Comparison of ENCODE assay signal across 8 cellular contexts in genomic region chr17:76005263-76006149, GRCh38. TPM values are rescaled to one million over a fixed set of nuclear protein-coding genes. Genes with fewer than 3 reads are reported as not detected.
DNase-seq lines count a peak whose midpoint lies in the region; ATAC-seq and TF ChIP-seq lines count a peak whose summit lies in the region.

No MANE protein-coding gene starts in this region.

- H3K4me3 Mint-ChIP-seq in GM23338 = no peak overlapping the region

- no peak overlapping the region for H3K4me2 ChIP-seq in GM23338

- no peak overlapping the region for H2AFZ ChIP-seq in GM23338

- H3K27ac ChIP-seq in AG04450 (ENCODE audit: low read depth, low read length) (peak overlapping the region; percentile 31), GM23338 (ENCODE audit: low read depth) (no peak overlapping the region), cingulate gyrus (ENCODE audit: low read depth, low read length) (peak overlapping the region; percentile 54), lung (ENCODE audit: low read depth in 1 of 2, low read length in 1 of 2) (peak overlapping the region in 1 of 2 donors; percentile 0)

- H3K27me3 Mint-ChIP-seq in GM23338 (ENCODE audit: insufficient read depth, low read depth, poor library complexity) = peaks cover 10% of the 10 kb centered on the region

- WGBS in lung, 2 donors = 54 to 61% methylated on average over 16 of the region's 16 CpGs

- H3K4me1 ChIP-seq in GM23338 (ENCODE audit: insufficient read depth) (no peaks in the 10 kb centered on the region), lung (ENCODE audit: control insufficient read depth in 2 of 2, insufficient read depth in 2 of 2, low read length in 2 of 2) (no peaks in the 10 kb centered on the region)

- no peaks in the 10 kb centered on the region for H3K9me2 ChIP-seq in GM23338 (ENCODE audit: insufficient read depth)

- H3K9me3 ChIP-seq in AG04450 (ENCODE audit: control insufficient read depth, insufficient read depth, low read length) = peaks cover 5% of the 10 kb centered on the region; the same call in 1 of the 2 replicates
- no peaks in the 10 kb centered on the region for H3K9me3 ChIP-seq in lung (ENCODE audit: control insufficient read depth in 2 of 2, insufficient read depth in 1 of 2, low read length in 1 of 2)

- H3K79me2 ChIP-seq in GM23338 (replicated peaks; ENCODE audit: insufficient read depth) = no peaks in the 10 kb centered on the region

- H3K4me1 Mint-ChIP-seq in GM23338 = peaks cover 2% of the 10 kb centered on the region

- peak; percentile 87 for ATAC-seq in GM23338
- peak; percentile 8 for ATAC-seq in lung (ENCODE audit: insufficient read depth, low FRiP score)

- no peak overlapping the region for H3K4me3 ChIP-seq in AG04450 (ENCODE audit: low read depth, low read length)
- no peak overlapping the region for H3K4me3 ChIP-seq in GM23338
- no peak overlapping the region for H3K4me3 ChIP-seq in lung

- H3K36me3 Mint-ChIP-seq in GM23338 (ENCODE audit: low read depth) = peaks cover 3% of the 10 kb centered on the region

- POLR2A ChIA-PET in AG04450 (lab: Yijun Ruan, JAX) = interaction anchor here (0.6 kb wide), 1 partner anchor 54 kb away, joined by 7 read pairs; no protein-coding TSS in a partner anchor

- H3K9me3 Mint-ChIP-seq in GM23338 = no peaks in the 10 kb centered on the region; the same call in none of the 3 replicates

- TF ChIP-seq CTCF in AG04450 (IDR thresholded peaks at IDR 0.05; ENCODE audit: low read depth, low read length) (peak; percentile 66), GM23338 (conservative IDR thresholded peaks at IDR 0.05; ENCODE audit: low read depth in 2 of 2) (peak; percentile 87 to 88), lung (IDR thresholded peaks at IDR 0.05; ENCODE audit: control extremely low read depth, extremely low read depth) (peak; percentile 61)

- H4K20me1 ChIP-seq in GM23338 (replicated peaks; ENCODE audit: insufficient read depth) = no peaks in the 10 kb centered on the region

- CTCF ChIA-PET in AG04450 (lab: Charles Lee) = interaction anchor here (0.5 to 6.6 kb wide), 17 partner anchors 8 to 218 kb away, joined by 3 to 57 read pairs (median 4); partner anchors contain the start of gene MRPL38

- DNase-seq in AG04450 (ENCODE audit: low read depth, low spot score) = no peak
- peak; percentile 95 for DNase-seq in GM23338 (ENCODE audit: low spot score)
- DNase-seq in NCI-H460 (ENCODE audit: extremely low read depth, low read depth) = peak; percentile 72
- peak; percentile 77 to 86 for DNase-seq in activated CD4-positive, alpha-beta T cell treated with anti-CD3 and anti-CD28 coated beads for 4 hours
- DNase-seq in lung (ENCODE audit: low spot score) = peak; percentile 85
- peak; percentile 73 for DNase-seq in stimulated activated CD8-positive, alpha-beta memory T cell treated with anti-CD3 and anti-CD28 coated beads, Interleukin-15, amount 100 ng/mL, for 1 hour (ENCODE audit: low read depth)
- DNase-seq in cortex of kidney (lab: John Stamatoyannopoulos, UW) = no peak

- 0 out of 2 replicates have a peak, but pooled peaks cover 3% of the 10 kb centered on the region for H3F3A ChIP-seq in GM23338 (replicated peaks; ENCODE audit: low read depth)

- H3K36me3 ChIP-seq in GM23338 (ENCODE audit: insufficient read depth) = no peaks in the 10 kb centered on the region
- peaks cover 0 to 18% of the 10 kb centered on the region in 2 donors for H3K36me3 ChIP-seq in lung (ENCODE audit: control insufficient read depth in 2 of 2, insufficient read depth in 2 of 2, low read length in 2 of 2)

- H3K27ac Mint-ChIP-seq in GM23338 = peak overlapping the region; percentile 93; the same call in 1 of the 2 replicates

- H3K27me3 ChIP-seq in AG04450 (ENCODE audit: control insufficient read depth, insufficient read depth, low read length) = no peaks in the 10 kb centered on the region
- H3K27me3 ChIP-seq in GM23338 (ENCODE audit: insufficient read depth) = no peaks in the 10 kb centered on the region
- H3K27me3 ChIP-seq in lung (ENCODE audit: control insufficient read depth, insufficient read depth) = no peaks in the 10 kb centered on the region

TF ChIP-seq in GM23338, 12 proteins besides CTCF, POLR2A, EP300 and RAD21:
- no peak for TF ChIP-seq JUNB (IDR thresholded peaks at IDR 0.05; ENCODE audit: unreplicated experiment)
- no peak for TF ChIP-seq ZNF114 (CRISPR knock-in tag; IDR thresholded peaks at IDR 0.05)
- TF ChIP-seq ETS1 (IDR thresholded peaks at IDR 0.05) = no peak
- no peak for TF ChIP-seq REST (IDR thresholded peaks at IDR 0.05; ENCODE audit: unreplicated experiment)
- no peak for TF ChIP-seq POLR2AphosphoS5 (IDR thresholded peaks at IDR 0.05; ENCODE audit: low read depth)
- TF ChIP-seq CREB1 (CRISPR knock-in tag; IDR thresholded peaks at IDR 0.05; ENCODE audit: low read depth) = no peak
- TF ChIP-seq STAT1 (IDR thresholded peaks at IDR 0.05; ENCODE audit: unreplicated experiment) = no peak

RNA-seq across cellular contexts. Expression of gene CDK3, which starts 4.9 kb away (rescaled TPM):
- polyA plus RNA-seq in AG04450 (2011; rRNA removed) (2.7 and 2.9 TPM in 2 replicates), GM23338 (2016; fragmentation: Nextera tagmentation; extraction: Ambion mirVana) (7.8 and 7.9 TPM in 2 replicates), lung (10 to 100 TPM in 1 of 2 donors, 1 to 10 TPM in 1; 7.3 to 15.7 TPM)
- polyA minus RNA-seq in AG04450 (2011; rRNA and poly(A)+ RNA removed) = 1.00 and 1.3 TPM in 2 replicates
- 5.9 and 10.2 TPM in 2 replicates for total RNA-seq in GM23338 (2014; rRNA removed; shearing (Covaris generic))
- total RNA-seq in NCI-H460 (2014; rRNA removed; shearing (Covaris generic)) = 4.8 and 7.7 TPM in 2 replicates
- 41.6 and 59.0 TPM in 2 replicates for polyA plus RNA-seq in NCI-H460 (2014; cell fraction: nucleus; rRNA removed)
- total RNA-seq in lung = 1 to 10 TPM; 7.8 TPM

RNA-seq across cellular contexts. Expression of gene EVPL, which starts 21.6 kb away (rescaled TPM):
- not detected in 2 replicates for polyA plus RNA-seq in AG04450 (2011; rRNA removed)
- polyA minus RNA-seq in AG04450 (2011; rRNA and poly(A)+ RNA removed) = not detected in 2 replicates
- total RNA-seq in GM23338 (2014; rRNA removed; shearing (Covaris generic)) = 0.62 and 1.3 TPM in 2 replicates
- polyA plus RNA-seq in GM23338 (2016; fragmentation: Nextera tagmentation; extraction: Ambion mirVana) = 0.47 and 0.59 TPM in 2 replicates
- 8.0 and 8.6 TPM in 2 replicates for total RNA-seq in NCI-H460 (2014; rRNA removed; shearing (Covaris generic))
- 24.2 and 27.8 TPM in 2 replicates for polyA plus RNA-seq in NCI-H460 (2014; cell fraction: nucleus; rRNA removed)
- total RNA-seq in lung = 10 to 100 TPM; 34.1 to 38.4 TPM
- 10 to 100 TPM; 10.9 to 36.0 TPM for polyA plus RNA-seq in lung

RNA-seq across cellular contexts. Expression of gene TEN1, which starts 26.5 kb away (rescaled TPM):
- polyA plus RNA-seq in AG04450 (2011; rRNA removed) (9.1 and 11.5 TPM in 2 replicates), GM23338 (2016; fragmentation: Nextera tagmentation; extraction: Ambion mirVana) (13.2 and 14.1 TPM in 2 replicates), lung (10 to 100 TPM; 32.1 to 33.5 TPM)
- polyA minus RNA-seq in AG04450 (2011; rRNA and poly(A)+ RNA removed) = 3.3 and 6.9 TPM in 2 replicates
- total RNA-seq in GM23338 (2014; rRNA removed; shearing (Covaris generic)) = 11.3 TPM in 2 replicates
- 18.2 and 18.9 TPM in 2 replicates for total RNA-seq in NCI-H460 (2014; rRNA removed; shearing (Covaris generic))
- 56.2 and 73.8 TPM in 2 replicates for polyA plus RNA-seq in NCI-H460 (2014; cell fraction: nucleus; rRNA removed)
- total RNA-seq in lung = 10 to 100 TPM; 20.6 to 25.8 TPM

RNA-seq across cellular contexts. Expression of gene ACOX1, which starts 26.5 kb away (rescaled TPM):
- polyA plus RNA-seq in AG04450 (2011; rRNA removed) (30.7 and 32.8 TPM in 2 replicates), GM23338 (2016; fragmentation: Nextera tagmentation; extraction: Ambion mirVana) (11.9 and 12.8 TPM in 2 replicates), lung (10 to 100 TPM; 19.9 to 22.4 TPM)
- polyA minus RNA-seq in AG04450 (2011; rRNA and poly(A)+ RNA removed) = 112 and 126 TPM in 2 replicates
- total RNA-seq in GM23338 (2014; rRNA removed; shearing (Covaris generic)) = 32.8 and 32.9 TPM in 2 replicates
- 24.9 and 28.4 TPM in 2 replicates for total RNA-seq in NCI-H460 (2014; rRNA removed; shearing (Covaris generic))
- polyA plus RNA-seq in NCI-H460 (2014; cell fraction: nucleus; rRNA removed) = 12.8 and 19.9 TPM in 2 replicates
- 10 to 100 TPM; 69.4 to 80.1 TPM for total RNA-seq in lung

Comparison
In these comparisons a context has a peak if more than half of its experiments do, and no peak if none do; other contexts are left out.
1. DNase-seq: peak in GM23338 (single experiment), NCI-H460 (single experiment), activated CD4-positive, alpha-beta T cell treated with anti-CD3 and anti-CD28 coated beads for 4 hours (2 of 2), lung (single experiment) and stimulated activated CD8-positive, alpha-beta memory T cell treated with anti-CD3 and anti-CD28 coated beads, Interleukin-15, amount 100 ng/mL, for 1 hour (single experiment); none in AG04450 (single experiment) and cortex of kidney (single experiment).
2. Peak in every context shown above with its lines, with median percentiles within 50 percentile points of each other: CTCF ChIP-seq.